In the genomic region with DNA sequence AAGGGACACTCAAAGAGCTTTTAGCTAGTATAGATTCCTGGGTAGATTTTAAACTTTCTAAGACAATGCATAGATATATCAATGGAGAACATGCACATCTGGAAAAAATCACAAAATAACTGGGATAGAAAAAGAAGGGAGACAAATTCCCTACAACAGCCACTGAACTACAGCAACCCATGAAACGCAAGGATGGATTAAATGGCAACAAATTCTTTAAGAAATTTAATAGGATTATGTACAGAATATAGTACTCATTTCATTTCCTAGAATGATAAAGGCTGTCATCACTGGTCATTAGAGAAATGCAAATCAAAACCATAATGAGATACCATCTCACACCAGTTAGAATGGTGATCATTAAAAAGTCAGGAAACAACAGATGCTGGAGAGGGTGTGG, we compare ENCODE assay signal across 26 cellular contexts.
"Had no signal": no experiment of that assay in that cellular context is flagged by ENCODE, and none has a peak within 500 bp of the region (broad histone marks: within the 10 kb centered on the region; RNA-seq: fewer than 3 reads in every experiment).

No MANE protein-coding gene starts in this region.

- ATAC-seq: heart left ventricle; left lobe of liver; lower lobe of right lung; psoas muscle; stimulated activated naive B cell treated with anti-CD40 and anti-IgM and Interleukin-4, amounts not matched to agents 10 μg/mL and 1 μg/mL and 100 μg/mL, for 72 hours; T-helper 17 cell had no signal

- H3K79me2 ChIP-seq: parathyroid adenoma had no signal

- H3K4me3 ChIP-seq: ascending aorta, cardiac muscle cell, colonic mucosa, heart left ventricle, lower lobe of right lung, psoas muscle, sigmoid colon, stomach, tibial artery had no signal

- H2AFZ ChIP-seq: parathyroid adenoma had no signal

- DNase-seq: activated CD4-positive, alpha-beta memory T cell treated with anti-CD3 and anti-CD28 coated beads, Interleukin-2, amount 10 ng/mL, durations not matched to agents 7 days and 5 days; activated CD4-positive, CD25-positive, alpha-beta regulatory T cell treated with anti-CD3 and anti-CD28 coated beads, Interleukin-2, amount 50 U/mL, for 72 hours; activated CD8-positive, alpha-beta memory T cell treated with anti-CD3 and anti-CD28 coated beads, Interleukin-2, amount 50 U/mL, for 48 hours; activated gamma-delta T cell; activated naive CD4-positive, alpha-beta T cell treated with anti-CD3 and anti-CD28 coated beads, Interleukin-2, amount 10 ng/mL, durations not matched to agents 7 days and 5 days; activated naive CD8-positive, alpha-beta T cell treated with anti-CD3 and anti-CD28 coated beads, Interleukin-2, amount 10 ng/mL, durations not matched to agents 7 days and 5 days; activated T-cell treated with anti-CD3 and anti-CD28 coated beads, Interleukin-2, amount 50 U/mL, for 24 hours; cerebellar nuclear complex; colonic mucosa; effector CD8-positive, alpha-beta T cell; heart left ventricle; kidney glomerular epithelial cell; lower lobe of right lung; psoas muscle; sigmoid colon; small intestine; stimulated activated CD4-positive, alpha-beta T cell treated with anti-CD3 and anti-CD28 coated beads, Interleukin-1b, Interleukin-23, amount 100 ng/mL, for 48 hours; stimulated activated naive B cell treated with anti-CD40 and anti-IgM and Interleukin-4, amounts not matched to agents 10 μg/mL and 1 μg/mL and 100 μg/mL, for 72 hours; stomach; T-helper 17 cell; T1000; tibial artery had no signal

- H3K9ac ChIP-seq: parathyroid adenoma had no signal

- H3K27me3 ChIP-seq: ascending aorta, cardiac muscle cell, colonic mucosa, heart left ventricle, sigmoid colon, stomach, tibial artery had no signal

- H3K27ac ChIP-seq: ascending aorta, cardiac muscle cell, colonic mucosa, lower lobe of right lung, parathyroid adenoma, psoas muscle, sigmoid colon, stomach, tibial artery had no signal

- H3K36me3 ChIP-seq: ascending aorta, cardiac muscle cell, colonic mucosa, heart left ventricle, lower lobe of right lung, sigmoid colon, stomach, tibial artery had no signal

- H3K9me3 ChIP-seq: ascending aorta, colonic mucosa, heart left ventricle, lower lobe of right lung, psoas muscle, sigmoid colon, stomach, tibial artery had no signal

- H3K4me1 ChIP-seq: ascending aorta, colonic mucosa, lower lobe of right lung, parathyroid adenoma, psoas muscle, stomach had no signal
